In genomic region chr4:69748176-69748575, GRCh38 we compare ENCODE assay signal across 28 cellular contexts. TPM values are rescaled to one million over a fixed set of nuclear protein-coding genes. Genes with fewer than 3 reads are reported as not detected.
A peak's percentile ranks its signal among the peaks of the same experiment; 100 is the strongest.
DNase-seq lines count a peak whose midpoint lies in the region; ATAC-seq and TF ChIP-seq lines count a peak whose summit lies in the region.
"Had no signal": no experiment of that assay in that cellular context is flagged by ENCODE, and none has a peak within 500 bp of the region (broad histone marks: within the 10 kb centered on the region; RNA-seq: fewer than 3 reads in every experiment).

No MANE protein-coding gene starts in this region.

- no peak overlapping the region for H3K4me2 ChIP-seq in hepatocyte

- peak overlapping the region; percentile 60 for H3K27ac Mint-ChIP-seq in Calu3 (ENCODE audit: unreplicated experiment)
- H3K27ac Mint-ChIP-seq: nephron had no signal

- H3K79me2 ChIP-seq in hepatocyte, result no peaks in the 10 kb centered on the region

- 20% methylated on average over 1 of the region's 1 CpG for WGBS in hepatocyte (ENCODE audit: low lambda C conversion rate, missing lambda C conversion rate)

- ATAC-seq in HG03457 (IDR thresholded peaks at IDR 0.05; ENCODE audit: unreplicated experiment), result no peak
- no peak for ATAC-seq in HG02623 (IDR thresholded peaks at IDR 0.05; ENCODE audit: unreplicated experiment)
- ATAC-seq: GM12878; left lobe of liver; stimulated activated naive CD8-positive, alpha-beta T cell treated with anti-CD3 and anti-CD28 coated beads, Interleukin-15, Interleukin-2, amounts not matched to agents 100 U/mL and 50 U/mL, for 24 hours had no signal

- no peaks in the 10 kb centered on the region for H3K27me3 Mint-ChIP-seq in Calu3 (ENCODE audit: unreplicated experiment)
- H3K27me3 Mint-ChIP-seq: CD4-positive, alpha-beta memory T cell had no signal

- peaks cover 30% of the 10 kb centered on the region for H3K4me1 Mint-ChIP-seq in Calu3 (ENCODE audit: low read depth, unreplicated experiment)

- no peak overlapping the region for H3K4me3 Mint-ChIP-seq in Calu3 (ENCODE audit: low read depth, unreplicated experiment)
- H3K4me3 Mint-ChIP-seq: CD4-positive, alpha-beta memory T cell; nephron had no signal

- H3K4me3 ChIP-seq in cardiac fibroblast (replicated peaks in 1 of 2; ENCODE audit: low read depth in 2 of 2, low read length in 2 of 2), result no peak overlapping the region
- no peak overlapping the region for H3K4me3 ChIP-seq in hepatocyte
- H3K4me3 ChIP-seq: adrenal gland, GM12878, prostate gland, skin epidermis had no signal

- H2AFZ ChIP-seq in hepatocyte, result no peak overlapping the region

- BruUV-seq in Calu3 (replicated peaks; lab: Mats Ljungman, UMichigan), result no TSS peak

- no peaks in the 10 kb centered on the region for H3K4me1 ChIP-seq in hepatocyte (ENCODE audit: insufficient read depth)
- H3K4me1 ChIP-seq: prostate gland had no signal

- CTCF ChIA-PET in Calu3 (lab: Charles Lee), result interaction anchor here (1.3 kb wide), 1 partner anchor 11 kb away, joined by 3 read pairs; no protein-coding TSS in a partner anchor

- H3K36me3 Mint-ChIP-seq in Calu3 (ENCODE audit: insufficient read depth, unreplicated experiment), result no peaks in the 10 kb centered on the region

- no peaks in the 10 kb centered on the region for H4K20me1 ChIP-seq in hepatocyte (ENCODE audit: insufficient read depth, poor library complexity, severe bottlenecking)

- no peaks in the 10 kb centered on the region for H3K9me2 ChIP-seq in hepatocyte (replicated peaks; ENCODE audit: insufficient read depth)

- intact Hi-C loops in Calu3 (cut with micrococcal nuclease; ENCODE audit: unreplicated experiment) (no loop called here), head of caudate nucleus (cut with DNase I) (no loop called here)

- H3K27me3 ChIP-seq in hepatocyte, result no peaks in the 10 kb centered on the region
- H3K27me3 ChIP-seq: adrenal gland had no signal

- DNase-seq in Calu3, result no peak
- peak; percentile 34 for DNase-seq in LoVo (ENCODE audit: low spot score)
- peak; percentile 41 to 62 for DNase-seq in cardiac fibroblast (ENCODE audit: low read depth in 2 of 2)
- no peak for DNase-seq in hepatocyte (ENCODE audit: low spot score)
- DNase-seq in pons (ENCODE audit: low spot score), result no peak
- DNase-seq in head of caudate nucleus, result no peak
- DNase-seq: activated CD4-positive, alpha-beta T cell treated with anti-CD3 and anti-CD28 coated beads, Interleukin-2, amount 50 U/mL, for 4 hours; activated effector memory CD4-positive, alpha-beta T cell treated with anti-CD3 and anti-CD28 coated beads, Interleukin-2, amount 50 U/mL, for 16 hours; adrenal gland; caudate nucleus; CD4-positive, alpha-beta memory T cell; DMS79; dorsolateral prefrontal cortex; GOT3; NCI-H1105; NCI-H2081 treated with DMSO at 0.1 percent for 48 hours; NCI-H524; stimulated activated CD4-positive, alpha-beta T cell treated with anti-CD3 and anti-CD28 coated beads, Interleukin-4, amount 100 ng/mL, for 1 hour; stimulated activated naive CD8-positive, alpha-beta T cell treated with anti-CD3 and anti-CD28 coated beads, Interleukin-15, Interleukin-2, amounts not matched to agents 100 U/mL and 50 U/mL, for 24 hours had no signal

- H3K9me3 Mint-ChIP-seq in Calu3 (ENCODE audit: low read depth, unreplicated experiment), result no peaks in the 10 kb centered on the region

- peaks cover 6% of the 10 kb centered on the region for H3K9me3 ChIP-seq in hepatocyte (ENCODE audit: low read depth)
- H3K9me3 ChIP-seq: adrenal gland, prostate gland had no signal

- no peaks in the 10 kb centered on the region for H3K36me3 ChIP-seq in hepatocyte (replicated peaks; ENCODE audit: insufficient read depth, low read depth)
- H3K36me3 ChIP-seq: adrenal gland, prostate gland had no signal

- peak overlapping the region; percentile 19 for H3K27ac ChIP-seq in hepatocyte
- H3K27ac ChIP-seq: adrenal gland, dorsolateral prefrontal cortex, prostate gland had no signal

- TF ChIP-seq CTCF in Calu3 (IDR thresholded peaks at IDR 0.05; ENCODE audit: unreplicated experiment), result no peak
- TF ChIP-seq CTCF in cardiac fibroblast (IDR thresholded peaks at IDR 0.05; ENCODE audit: low read depth, low read length), result no peak
- no peak for TF ChIP-seq CTCF in hepatocyte (IDR thresholded peaks at IDR 0.05; ENCODE audit: poor library complexity)

RNA-seq across cellular contexts. Expression of gene SULT1B1, which starts 12.2 kb away (rescaled TPM):
- total RNA-seq in Calu3 (2022) (0.26 and 0.27 TPM in 2 replicates), hepatocyte (46.5 and 53.8 TPM in 2 replicates)
- polyA plus RNA-seq in hepatocyte, result 10.1 and 10.7 TPM in 2 replicates
- total RNA-seq: epithelial cell of proximal tubule, HT-29 had no signal

Comparison
In these comparisons a context has a peak if more than half of its experiments do, and no peak if none do; other contexts are left out.
1. DNase-seq: peak in LoVo (single experiment) and cardiac fibroblast (2 of 2); none in Calu3 (single experiment), hepatocyte (single experiment), pons (single experiment) and head of caudate nucleus (0 of 42).
2. RNA of gene SULT1B1, which starts 12.2 kb away (total RNA-seq): 46.5 to 53.8 TPM in hepatocyte; 0.26 to 0.27 TPM in Calu3; every median in the first group is over 10 times any median in the second.